In the genomic region with DNA sequence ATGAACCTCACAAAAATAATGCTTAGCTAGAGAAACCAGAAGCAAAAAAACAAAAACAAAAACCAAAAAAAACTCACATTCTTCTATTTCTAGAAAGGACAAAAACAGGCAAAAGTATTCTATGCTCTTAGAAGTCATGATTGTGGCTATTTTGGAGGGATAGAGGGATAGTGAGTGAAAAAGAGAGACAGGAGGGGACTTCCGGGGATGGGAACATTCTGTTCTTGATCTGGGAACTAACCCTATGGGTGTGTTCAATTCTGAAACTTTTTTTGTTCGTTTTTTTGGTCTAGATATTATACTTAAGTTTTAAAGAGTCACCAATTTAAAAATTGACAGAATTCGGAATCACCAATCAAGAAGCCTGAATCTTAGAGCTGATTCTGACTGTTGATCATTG, we compare ENCODE assay signal across 17 cellular contexts.
DNase-seq lines count a peak whose midpoint lies in the region; ATAC-seq and TF ChIP-seq lines count a peak whose summit lies in the region.
"Had no signal": no experiment of that assay in that cellular context is flagged by ENCODE, and none has a peak within 500 bp of the region (broad histone marks: within the 10 kb centered on the region; RNA-seq: fewer than 3 reads in every experiment).

No MANE protein-coding gene starts in this region.

- H3K4me1 ChIP-seq in SK-N-SH (ENCODE audit: control insufficient read depth in 1 of 2, insufficient read depth in 2 of 2, low read depth in 1 of 2, low read length in 1 of 2) (peaks cover 8 to 12% of the 10 kb centered on the region in 2 experiments), osteoblast (ENCODE audit: insufficient read depth, low read length) (peaks cover 16% of the 10 kb centered on the region), thoracic aorta (ENCODE audit: control insufficient read depth in 1 of 2, low read depth in 2 of 2) (peaks cover 6 to 25% of the 10 kb centered on the region in 2 donors)
- H3K4me1 ChIP-seq: Peyer's patch had no signal

- no peaks in the 10 kb centered on the region for H3K36me3 Mint-ChIP-seq in chondrocyte (ENCODE audit: low read depth)

- no peaks in the 10 kb centered on the region for H3K9me2 ChIP-seq in SK-N-SH

- H3K9ac ChIP-seq in SK-N-SH: no peak overlapping the region

- DNase-seq in SK-N-SH: no peak
- no peak for DNase-seq in chondrocyte (ENCODE audit: low spot score)
- no peak for DNase-seq in osteoblast (ENCODE audit: insufficient read length, low spot score, missing footprints)
- no peak for DNase-seq in thoracic aorta (ENCODE audit: low spot score)
- DNase-seq in NCI-H2081 (lab: John Stamatoyannopoulos, UW): no peak
- no peak for DNase-seq in cortex of kidney (lab: John Stamatoyannopoulos, UW)
- DNase-seq: C1 segment of cervical spinal cord, DMS153, EL, Karpas-422, NCI-H1417, NCI-H2029, NCI-H524, Peyer's patch had no signal

- peaks cover 3% of the 10 kb centered on the region for H3K9me3 Mint-ChIP-seq in chondrocyte (ENCODE audit: low read depth)

- CTCF ChIA-PET in SK-N-SH (lab: Yijun Ruan, JAX): interaction anchor here (1.1 kb wide), 1 partner anchor 240 kb away, joined by 3 read pairs; no protein-coding TSS in a partner anchor

- H3K4me2 ChIP-seq in SK-N-SH: no peak overlapping the region
- no peak overlapping the region for H3K4me2 ChIP-seq in osteoblast (ENCODE audit: insufficient read depth, low read length)

- H3F3A ChIP-seq in SK-N-SH (replicated peaks; ENCODE audit: insufficient read depth): peaks cover 19% of the 10 kb centered on the region

- H3K4me3 Mint-ChIP-seq in chondrocyte (ENCODE audit: unreplicated experiment): no peak overlapping the region

- H4K20me1 ChIP-seq in SK-N-SH (ENCODE audit: insufficient read depth) (no peaks in the 10 kb centered on the region), osteoblast (ENCODE audit: insufficient read depth, low read length) (no peaks in the 10 kb centered on the region)

- H3K4me3 ChIP-seq in SK-N-SH (ENCODE audit: low read depth in 2 of 2, low read length in 1 of 2) (no peak overlapping the region), osteoblast (ENCODE audit: insufficient read depth, low read length) (no peak overlapping the region), thoracic aorta (no peak overlapping the region)
- H3K4me3 ChIP-seq: Peyer's patch had no signal

- TF ChIP-seq EP300 in SK-N-SH (IDR thresholded peaks at IDR 0.05; ENCODE audit: borderline replicate concordance in 1 of 2, low read depth in 1 of 2, low read length in 1 of 2): no peak

- H2AFZ ChIP-seq in SK-N-SH (ENCODE audit: low read depth) (peak overlapping the region; percentile 4; the same call in 1 of the 2 replicates), osteoblast (ENCODE audit: low read length) (peak overlapping the region; percentile 17)

- H3K9me3 ChIP-seq in SK-N-SH (no peaks in the 10 kb centered on the region), osteoblast (ENCODE audit: low read depth, low read length) (no peaks in the 10 kb centered on the region), thoracic aorta (no peaks in the 10 kb centered on the region)
- H3K9me3 ChIP-seq: Peyer's patch had no signal

- TF ChIP-seq CTCF in SK-N-SH (IDR thresholded peaks at IDR 0.05) (no peak), chondrocyte (IDR thresholded peaks at IDR 0.05) (no peak), osteoblast (IDR thresholded peaks at IDR 0.05; ENCODE audit: extremely low read depth, low read depth, low read length) (no peak), thoracic aorta (IDR thresholded peaks at IDR 0.05) (no peak)

- 74% methylated on average over 3 of the region's 3 CpGs for WGBS in SK-N-SH (ENCODE audit: low lambda C conversion rate)

- H3K79me2 ChIP-seq in SK-N-SH (ENCODE audit: insufficient read depth): no peaks in the 10 kb centered on the region
- no peaks in the 10 kb centered on the region for H3K79me2 ChIP-seq in osteoblast (ENCODE audit: insufficient read depth, low read length)

- peaks cover 56% of the 10 kb centered on the region for H3K4me1 Mint-ChIP-seq in chondrocyte (ENCODE audit: low read depth)

- POLR2A ChIA-PET in SK-N-SH (lab: Yijun Ruan, JAX): no interaction called here

- H3K27me3 Mint-ChIP-seq in chondrocyte (ENCODE audit: low read depth): no peaks in the 10 kb centered on the region

- no peak for TF ChIP-seq RAD21 in SK-N-SH (IDR thresholded peaks at IDR 0.05; ENCODE audit: low read length)

- ATAC-seq in SK-N-SH treated with all-trans-retinoic acid at 6 μM for 48 hours (no peak), thoracic aorta (ENCODE audit: insufficient number of reproducible peaks, low FRiP score, low read depth) (no peak), GM19328 (IDR thresholded peaks at IDR 0.05; ENCODE audit: unreplicated experiment) (no peak)

- H3K27ac ChIP-seq in SK-N-SH (ENCODE audit: low read depth in 2 of 2, low read length in 1 of 2) (no peak overlapping the region), osteoblast (ENCODE audit: low read depth, low read length) (no peak overlapping the region), thoracic aorta (peak overlapping the region; percentile 6 to 18)
- H3K27ac ChIP-seq: 22Rv1, Peyer's patch had no signal

- H3K36me3 ChIP-seq in SK-N-SH (replicated peaks in 1 of 2; ENCODE audit: control insufficient read depth in 1 of 2, insufficient read depth in 2 of 2, low read length in 1 of 2) (no peaks in the 10 kb centered on the region), osteoblast (ENCODE audit: insufficient read depth, low read length) (no peaks in the 10 kb centered on the region), thoracic aorta (no peaks in the 10 kb centered on the region)
- H3K36me3 ChIP-seq: Peyer's patch had no signal

- no peaks in the 10 kb centered on the region for H3K27me3 ChIP-seq in SK-N-SH (ENCODE audit: insufficient read depth)
- no peaks in the 10 kb centered on the region for H3K27me3 ChIP-seq in osteoblast (ENCODE audit: insufficient read depth, low read length)
- no peaks in the 10 kb centered on the region for H3K27me3 ChIP-seq in thoracic aorta (replicated peaks; ENCODE audit: insufficient read depth)
- H3K27me3 ChIP-seq: Peyer's patch had no signal

- H3K27ac Mint-ChIP-seq in chondrocyte (ENCODE audit: unreplicated experiment): peak overlapping the region; percentile 70

TF ChIP-seq in SK-N-SH, 30 proteins besides CTCF, POLR2A, EP300 and RAD21 (continues in another document):
- TF ChIP-seq FOXM1 (IDR thresholded peaks at IDR 0.05; ENCODE audit: low read depth): no peak
- TF ChIP-seq, protein P1, sequence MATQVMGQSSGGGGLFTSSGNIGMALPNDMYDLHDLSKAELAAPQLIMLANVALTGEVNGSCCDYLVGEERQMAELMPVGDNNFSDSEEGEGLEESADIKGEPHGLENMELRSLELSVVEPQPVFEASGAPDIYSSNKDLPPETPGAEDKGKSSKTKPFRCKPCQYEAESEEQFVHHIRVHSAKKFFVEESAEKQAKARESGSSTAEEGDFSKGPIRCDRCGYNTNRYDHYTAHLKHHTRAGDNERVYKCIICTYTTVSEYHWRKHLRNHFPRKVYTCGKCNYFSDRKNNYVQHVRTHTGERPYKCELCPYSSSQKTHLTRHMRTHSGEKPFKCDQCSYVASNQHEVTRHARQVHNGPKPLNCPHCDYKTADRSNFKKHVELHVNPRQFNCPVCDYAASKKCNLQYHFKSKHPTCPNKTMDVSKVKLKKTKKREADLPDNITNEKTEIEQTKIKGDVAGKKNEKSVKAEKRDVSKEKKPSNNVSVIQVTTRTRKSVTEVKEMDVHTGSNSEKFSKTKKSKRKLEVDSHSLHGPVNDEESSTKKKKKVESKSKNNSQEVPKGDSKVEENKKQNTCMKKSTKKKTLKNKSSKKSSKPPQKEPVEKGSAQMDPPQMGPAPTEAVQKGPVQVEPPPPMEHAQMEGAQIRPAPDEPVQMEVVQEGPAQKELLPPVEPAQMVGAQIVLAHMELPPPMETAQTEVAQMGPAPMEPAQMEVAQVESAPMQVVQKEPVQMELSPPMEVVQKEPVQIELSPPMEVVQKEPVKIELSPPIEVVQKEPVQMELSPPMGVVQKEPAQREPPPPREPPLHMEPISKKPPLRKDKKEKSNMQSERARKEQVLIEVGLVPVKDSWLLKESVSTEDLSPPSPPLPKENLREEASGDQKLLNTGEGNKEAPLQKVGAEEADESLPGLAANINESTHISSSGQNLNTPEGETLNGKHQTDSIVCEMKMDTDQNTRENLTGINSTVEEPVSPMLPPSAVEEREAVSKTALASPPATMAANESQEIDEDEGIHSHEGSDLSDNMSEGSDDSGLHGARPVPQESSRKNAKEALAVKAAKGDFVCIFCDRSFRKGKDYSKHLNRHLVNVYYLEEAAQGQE (IDR thresholded peaks at IDR 0.05; ENCODE audit: low read depth, low read length): no peak
- TF ChIP-seq RXRA (IDR thresholded peaks at IDR 0.05; ENCODE audit: borderline replicate concordance, low read depth): no peak
- TF ChIP-seq TCF12 (IDR thresholded peaks at IDR 0.05): no peak
- no peak for TF ChIP-seq SIN3A (IDR thresholded peaks at IDR 0.05; ENCODE audit: borderline replicate concordance, low read depth, low read length)

TF ChIP-seq in SK-N-SH treated with all-trans-retinoic acid at 6 μM for 48 hours, 23 proteins besides CTCF, POLR2A, EP300 and RAD21 (continues in another document):
- no peak for TF ChIP-seq BACH2 (CRISPR knock-in tag; IDR thresholded peaks at IDR 0.05; ENCODE audit: borderline replicate concordance)
- TF ChIP-seq ZNF8 (CRISPR knock-in tag; IDR thresholded peaks at IDR 0.05): no peak
- no peak for TF ChIP-seq ZNF565 (CRISPR knock-in tag; conservative IDR thresholded peaks at IDR 0.05; ENCODE audit: low read depth)
- TF ChIP-seq ZC3H10 (CRISPR knock-in tag; IDR thresholded peaks at IDR 0.05): no peak
- no peak for TF ChIP-seq ZNF70 (CRISPR knock-in tag; IDR thresholded peaks at IDR 0.05)
- no peak for TF ChIP-seq OSR1 (CRISPR knock-in tag; IDR thresholded peaks at IDR 0.05)
- TF ChIP-seq GLIS3 (CRISPR knock-in tag; IDR thresholded peaks at IDR 0.05): no peak
- TF ChIP-seq ZFP30 (CRISPR knock-in tag; IDR thresholded peaks at IDR 0.05): no peak
- TF ChIP-seq, protein P2, sequence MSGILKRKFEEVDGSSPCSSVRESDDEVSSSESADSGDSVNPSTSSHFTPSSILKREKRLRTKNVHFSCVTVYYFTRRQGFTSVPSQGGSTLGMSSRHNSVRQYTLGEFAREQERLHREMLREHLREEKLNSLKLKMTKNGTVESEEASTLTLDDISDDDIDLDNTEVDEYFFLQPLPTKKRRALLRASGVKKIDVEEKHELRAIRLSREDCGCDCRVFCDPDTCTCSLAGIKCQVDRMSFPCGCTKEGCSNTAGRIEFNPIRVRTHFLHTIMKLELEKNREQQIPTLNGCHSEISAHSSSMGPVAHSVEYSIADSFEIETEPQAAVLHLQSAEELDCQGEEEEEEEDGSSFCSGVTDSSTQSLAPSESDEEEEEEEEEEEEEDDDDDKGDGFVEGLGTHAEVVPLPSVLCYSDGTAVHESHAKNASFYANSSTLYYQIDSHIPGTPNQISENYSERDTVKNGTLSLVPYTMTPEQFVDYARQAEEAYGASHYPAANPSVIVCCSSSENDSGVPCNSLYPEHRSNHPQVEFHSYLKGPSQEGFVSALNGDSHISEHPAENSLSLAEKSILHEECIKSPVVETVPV (CRISPR knock-in tag; IDR thresholded peaks at IDR 0.05): no peak
- no peak for TF ChIP-seq TOX (CRISPR knock-in tag; IDR thresholded peaks at IDR 0.05; ENCODE audit: borderline replicate concordance)
- TF ChIP-seq CSDC2 (CRISPR knock-in tag; IDR thresholded peaks at IDR 0.05): no peak

Comparison
In these comparisons a context has a peak if more than half of its experiments do, and no peak if none do; other contexts are left out.
1. H3K27ac ChIP-seq: peak in thoracic aorta (2 of 2); none in SK-N-SH (0 of 2) and osteoblast (single experiment).